ENCODE assay signal across 17 cellular contexts in the genomic region with DNA sequence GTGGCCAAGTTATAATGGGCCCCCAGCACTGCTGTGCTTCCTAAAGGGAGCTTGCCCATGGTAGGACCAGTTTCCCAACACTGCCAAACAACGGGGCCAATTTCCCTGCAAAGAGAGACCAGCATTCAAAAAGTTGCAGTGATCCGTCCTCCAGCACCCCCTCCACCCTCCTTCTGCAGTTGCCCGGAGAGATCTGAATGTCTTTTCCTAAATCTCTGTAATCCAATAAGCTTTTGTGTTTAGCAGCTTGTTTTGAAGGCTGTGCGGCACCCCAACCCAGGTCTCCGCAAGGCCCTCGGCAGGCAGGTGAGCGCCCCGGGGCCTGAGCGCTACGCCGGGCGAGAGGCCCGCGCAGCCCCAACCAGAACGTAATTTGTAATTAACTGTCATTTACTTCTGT.
"Had no signal": no experiment of that assay in that cellular context is flagged by ENCODE, and none has a peak within 500 bp of the region (broad histone marks: within the 10 kb centered on the region; RNA-seq: fewer than 3 reads in every experiment).

No MANE protein-coding gene starts in this region.

- DNase-seq: activated CD4-positive, alpha-beta memory T cell treated with anti-CD3 and anti-CD28 coated beads for 36 hours; activated CD8-positive, alpha-beta memory T cell treated with anti-CD3 and anti-CD28 coated beads, Interleukin-2, amount 50 U/mL, for 4 hours; activated naive CD8-positive, alpha-beta T cell treated with anti-CD3 and anti-CD28 coated beads, Interleukin-2, amount 50 U/mL, for 24 hours; activated T-cell treated with anti-CD3 and anti-CD28 coated beads, Interleukin-2, amount 50 U/mL, for 72 hours; effector memory CD4-positive, alpha-beta T cell; immature natural killer cell; left cardiac atrium; mucosa of descending colon; naive thymus-derived CD8-positive, alpha-beta T cell; stimulated activated CD4-positive, alpha-beta T cell treated with anti-CD3 and anti-CD28 coated beads, Interleukin-4, amount 100 ng/mL, for 1 hour; stimulated activated CD8-positive, alpha-beta memory T cell treated with anti-CD3 and anti-CD28 coated beads, Interleukin-4, amount 100 ng/mL, for 48 hours; T-helper 9 cell; testis had no signal

- H3K4me1 ChIP-seq: gastroesophageal sphincter, testis had no signal

- H3K9me3 ChIP-seq: mucosa of descending colon, testis had no signal

- H3K36me3 ChIP-seq: gastroesophageal sphincter had no signal

- H3K27me3 ChIP-seq: testis had no signal

- H3K4me3 ChIP-seq: coronary artery, gastroesophageal sphincter, lung, mucosa of descending colon, testis had no signal

- H3K27ac ChIP-seq: coronary artery, epithelial cell of prostate, gastroesophageal sphincter, testis had no signal
